1 cellular context compared by ENCODE assay signal in the genomic region with DNA sequence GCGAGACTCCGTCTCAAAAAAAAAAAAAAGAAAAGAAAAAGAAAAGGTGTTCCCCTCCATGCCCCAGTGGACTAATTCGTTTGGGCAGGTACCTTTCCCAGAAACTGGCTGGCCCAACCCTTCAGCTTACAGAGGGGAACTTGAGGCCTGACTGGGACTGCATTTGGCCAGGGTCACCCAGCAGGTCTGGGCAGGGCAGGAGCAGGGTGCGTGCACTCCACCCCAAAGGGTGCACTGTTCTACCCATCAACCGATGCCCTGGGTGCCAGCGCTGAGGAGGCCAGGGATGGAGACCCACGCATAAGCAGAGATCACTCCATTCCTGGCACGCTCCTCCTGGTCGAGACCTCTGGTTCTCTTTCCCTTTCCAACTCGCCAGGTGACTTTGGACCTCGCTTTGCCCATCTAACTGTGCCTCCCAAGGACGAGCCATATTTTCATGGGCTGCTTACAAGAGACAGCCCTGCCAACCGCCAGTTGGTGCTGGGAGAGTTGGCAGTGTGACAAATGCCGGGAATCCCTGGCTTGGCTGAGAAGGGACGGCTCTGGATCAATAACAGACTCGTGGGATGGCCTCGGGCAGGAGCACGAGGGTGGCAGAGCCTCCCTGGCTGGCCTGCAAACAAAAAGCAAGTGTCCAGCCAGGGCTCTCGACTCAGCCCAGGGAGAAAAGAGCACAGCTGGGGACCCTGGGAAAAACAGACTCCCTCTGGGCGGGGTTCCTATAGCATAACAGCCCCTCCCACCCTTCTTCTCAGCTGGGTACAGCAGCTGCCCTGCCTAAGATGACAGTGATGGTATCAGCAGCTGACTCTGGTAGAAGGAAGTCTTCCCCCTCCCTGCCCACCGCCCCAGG.
TF ChIP-seq lines count a peak whose summit lies in the region.

No MANE protein-coding gene starts in this region.

TF ChIP-seq in GM23338, 12 proteins besides CTCF, POLR2A, EP300 and RAD21 (continued from another document):
- TF ChIP-seq ZNF462 (CRISPR knock-in tag; IDR thresholded peaks at IDR 0.05): no peak
- no peak for TF ChIP-seq JUNB (IDR thresholded peaks at IDR 0.05; ENCODE audit: unreplicated experiment)
- TF ChIP-seq CREB1 (CRISPR knock-in tag; IDR thresholded peaks at IDR 0.05; ENCODE audit: low read depth): no peak
TF ChIP-seq in GM23338: peak in this region for 0.
